Comparison of ENCODE assay signal across 10 cellular contexts in genomic region chr7:55477781-55478374, GRCh38.
DNase-seq lines count a peak whose midpoint lies in the region; ATAC-seq and TF ChIP-seq lines count a peak whose summit lies in the region.
"Had no signal": no experiment of that assay in that cellular context is flagged by ENCODE, and none has a peak within 500 bp of the region (broad histone marks: within the 10 kb centered on the region; RNA-seq: fewer than 3 reads in every experiment).

No MANE protein-coding gene starts in this region.

- in situ Hi-C loops in IMR-90 (cut with MboI; ENCODE audit: low sequenced_read_pairs) = no loop called here

- H3K4me3 Mint-ChIP-seq in CD4-positive, CD25-positive, alpha-beta regulatory T cell = peak overlapping the region in 3 of 4 donors; percentile 15 to 36 (median 19)
- H3K4me3 Mint-ChIP-seq in central memory CD8-positive, alpha-beta T cell = no peak overlapping the region
- peak overlapping the region in 7 of 10 donors; percentile 0 to 79 (median 66) for H3K4me3 Mint-ChIP-seq in naive thymus-derived CD4-positive, alpha-beta T cell

- H2AFZ ChIP-seq in IMR-90 (replicated peaks; ENCODE audit: low read length, poor library complexity) = peak overlapping the region; percentile 58

- H3K14ac ChIP-seq in IMR-90 (replicated peaks; ENCODE audit: low read depth, low read length) = peak overlapping the region; percentile 96

- no peak for ATAC-seq in CD4-positive, CD25-positive, alpha-beta regulatory T cell (ENCODE audit: low read depth in 2 of 2)
- ATAC-seq in IMR-90 (ENCODE audit: low read depth) = peak; percentile 89
- no peak for ATAC-seq in central memory CD8-positive, alpha-beta T cell (replicated peaks; ENCODE audit: extremely low read depth, poor library complexity, severe bottlenecking)
- no peak for ATAC-seq in naive thymus-derived CD4-positive, alpha-beta T cell

- H3K9me1 ChIP-seq in IMR-90 (ENCODE audit: insufficient read depth, low read length) = peaks cover 32% of the 10 kb centered on the region

- H2AK9ac ChIP-seq in IMR-90 (replicated peaks; ENCODE audit: low read depth, low read length, poor library complexity) = peak overlapping the region; percentile 89

- WGBS in IMR-90 (ENCODE audit: extremely low coverage in 2 of 2, insufficient read length in 1 of 2), 2 experiments = 0% methylated on average over 2 of the region's 13 CpGs; no CpG with 5 or more reads in 1 of the 2 experiments

- H3K4me2 ChIP-seq in IMR-90 (ENCODE audit: low read depth, low read length) = peak overlapping the region; percentile 68

- no peaks in the 10 kb centered on the region for H3K27me3 Mint-ChIP-seq in CD4-positive, CD25-positive, alpha-beta regulatory T cell
- H3K27me3 Mint-ChIP-seq in central memory CD8-positive, alpha-beta T cell = no peaks in the 10 kb centered on the region
- H3K27me3 Mint-ChIP-seq in naive thymus-derived CD4-positive, alpha-beta T cell = no peaks in the 10 kb centered on the region

- peak overlapping the region; percentile 24 for H3K27ac ChIP-seq in CD4-positive, CD25-positive, alpha-beta regulatory T cell (ENCODE audit: insufficient read depth, low read length, poor library complexity, severe bottlenecking)
- peak overlapping the region; percentile 45 for H3K27ac ChIP-seq in IMR-90 (ENCODE audit: insufficient read depth, low read length)
- peak overlapping the region; percentile 61 for H3K27ac ChIP-seq in naive thymus-derived CD4-positive, alpha-beta T cell (ENCODE audit: low read depth, low read length)

- no peaks in the 10 kb centered on the region for H3K9me3 Mint-ChIP-seq in CD4-positive, CD25-positive, alpha-beta regulatory T cell
- H3K9me3 Mint-ChIP-seq in central memory CD8-positive, alpha-beta T cell = no peaks in the 10 kb centered on the region
- no peaks in the 10 kb centered on the region for H3K9me3 Mint-ChIP-seq in naive thymus-derived CD4-positive, alpha-beta T cell

- peaks cover 26 to 63% of the 10 kb centered on the region in 2 experiments for H3K79me1 ChIP-seq in IMR-90 (ENCODE audit: low read depth in 1 of 2, low read length in 2 of 2)

- H3K27me3 ChIP-seq in CD4-positive, CD25-positive, alpha-beta regulatory T cell (ENCODE audit: control insufficient read depth, insufficient read depth, low read length) = no peaks in the 10 kb centered on the region
- no peaks in the 10 kb centered on the region for H3K27me3 ChIP-seq in IMR-90 (ENCODE audit: control insufficient read depth, insufficient read depth, low read length)
- H3K27me3 ChIP-seq in naive thymus-derived CD4-positive, alpha-beta T cell (ENCODE audit: control insufficient read depth in 2 of 2, insufficient read depth in 2 of 2, low read length in 2 of 2) = no peaks in the 10 kb centered on the region
- H3K27me3 ChIP-seq: dorsolateral prefrontal cortex had no signal

- peaks cover 16% of the 10 kb centered on the region for H4K20me1 ChIP-seq in IMR-90 (ENCODE audit: insufficient read depth, low read length)

- peaks cover 39% of the 10 kb centered on the region for H3K36me3 Mint-ChIP-seq in CD4-positive, CD25-positive, alpha-beta regulatory T cell
- H3K36me3 Mint-ChIP-seq in central memory CD8-positive, alpha-beta T cell (ENCODE audit: insufficient read depth) = peaks cover 10% of the 10 kb centered on the region
- peaks cover 5 to 32% (median 21%) of the 10 kb centered on the region in 5 donors for H3K36me3 Mint-ChIP-seq in naive thymus-derived CD4-positive, alpha-beta T cell

- no peaks in the 10 kb centered on the region for H3K9me3 ChIP-seq in CD4-positive, CD25-positive, alpha-beta regulatory T cell (ENCODE audit: control insufficient read depth in 2 of 2, low read length in 2 of 2)
- H3K9me3 ChIP-seq in IMR-90 (ENCODE audit: control insufficient read depth, insufficient read depth, low read length) = no peaks in the 10 kb centered on the region
- no peaks in the 10 kb centered on the region for H3K9me3 ChIP-seq in naive thymus-derived CD4-positive, alpha-beta T cell (ENCODE audit: control insufficient read depth in 2 of 3, low read length in 3 of 3)

- peak overlapping the region; percentile 6; the same call in 1 of the 2 replicates for H4K5ac ChIP-seq in IMR-90 (ENCODE audit: low read depth, low read length)

- H2BK15ac ChIP-seq in IMR-90 (ENCODE audit: low read depth, low read length) = peak overlapping the region; percentile 93; the same call in 2 of the 3 replicates

- BruUV-seq in IMR-90 (replicated peaks; lab: Mats Ljungman, UMichigan) = no TSS peak

- peak overlapping the region; percentile 82 for H4K91ac ChIP-seq in IMR-90 (ENCODE audit: insufficient read depth, low read depth, low read length)

- TF ChIP-seq RAD21 in IMR-90 (IDR thresholded peaks at IDR 0.05; ENCODE audit: low read length) = no peak

- peak overlapping the region; percentile 95 for H2BK20ac ChIP-seq in IMR-90 (ENCODE audit: low read depth, low read length)

- H3K18ac ChIP-seq in IMR-90 (ENCODE audit: low read depth, low read length) = peak overlapping the region; percentile 3; the same call in 1 of the 2 replicates

- peak overlapping the region; percentile 94; the same call in 1 of the 2 replicates for H3K23ac ChIP-seq in IMR-90 (ENCODE audit: low read depth, low read length)

- peak; percentile 17; the same call in 1 of the 2 replicates for TF ChIP-seq POLR2A in IMR-90 (IDR thresholded peaks at IDR 0.05; ENCODE audit: low read depth, low read length)

- peak overlapping the region; percentile 92 for H2BK120ac ChIP-seq in IMR-90 (ENCODE audit: low read depth, low read length)

- POLR2A ChIA-PET in IMR-90 (lab: Charles Lee; ENCODE audit: unreplicated experiment) = no interaction called here
- POLR2A ChIA-PET in naive thymus-derived CD4-positive, alpha-beta T cell (lab: Charles Lee) = interaction anchor here (1.1 kb wide), 1 partner anchor 10 kb away, joined by 3 read pairs; no protein-coding TSS in a partner anchor

- H3K27ac Mint-ChIP-seq in CD4-positive, CD25-positive, alpha-beta regulatory T cell = peak overlapping the region; percentile 95 to 96 (median 95)
- peak overlapping the region; percentile 21 for H3K27ac Mint-ChIP-seq in central memory CD8-positive, alpha-beta T cell (ENCODE audit: low read depth)
- peak overlapping the region; percentile 35 to 95 (median 92) for H3K27ac Mint-ChIP-seq in naive thymus-derived CD4-positive, alpha-beta T cell

- intact Hi-C loops in IMR-90 (cut with micrococcal nuclease) = loop anchor here (1.0 to 5.0 kb wide), 4 partner anchors 31 to 111 kb away; partner anchors contain the start of genes LANCL2 and VOPP1
- intact Hi-C loops in naive thymus-derived CD4-positive, alpha-beta T cell (cut with micrococcal nuclease) = loop anchor here (1.0 to 5.0 kb wide), 2 partner anchors 9 to 111 kb away; partner anchors contain the start of gene LANCL2 (in 1 of the 2)

- peaks cover 30 to 91% (median 72%) of the 10 kb centered on the region in 4 donors for H3K4me1 Mint-ChIP-seq in CD4-positive, CD25-positive, alpha-beta regulatory T cell
- H3K4me1 Mint-ChIP-seq in central memory CD8-positive, alpha-beta T cell = peaks cover 61% of the 10 kb centered on the region
- H3K4me1 Mint-ChIP-seq in naive thymus-derived CD4-positive, alpha-beta T cell = peaks cover 48 to 98% (median 86%) of the 10 kb centered on the region in 7 donors

- peak overlapping the region; percentile 98 for H2AK5ac ChIP-seq in IMR-90 (ENCODE audit: low read depth, low read length)

- H3K56ac ChIP-seq in IMR-90 (ENCODE audit: extremely low read depth, insufficient read depth, low read length) = peak overlapping the region; percentile 23; the same call in 1 of the 2 replicates

- peaks cover 17% of the 10 kb centered on the region for H3K36me3 ChIP-seq in CD4-positive, CD25-positive, alpha-beta regulatory T cell (ENCODE audit: control insufficient read depth, insufficient read depth, low read length)
- peaks cover 14% of the 10 kb centered on the region for H3K36me3 ChIP-seq in IMR-90 (ENCODE audit: control insufficient read depth, insufficient read depth, low read length)
- H3K36me3 ChIP-seq in naive thymus-derived CD4-positive, alpha-beta T cell (ENCODE audit: control insufficient read depth in 2 of 3, insufficient read depth in 3 of 3, low read length in 3 of 3) = peaks cover 0 to 12% (median 0%) of the 10 kb centered on the region in 3 experiments

- peak overlapping the region; percentile 98 for H3K4ac ChIP-seq in IMR-90 (ENCODE audit: low read depth, low read length)

- no peak overlapping the region for H3K4me3 ChIP-seq in CD4-positive, CD25-positive, alpha-beta regulatory T cell (ENCODE audit: low read depth, low read length)
- no peak overlapping the region for H3K4me3 ChIP-seq in IMR-90 (ENCODE audit: insufficient read depth, low read depth, low read length)
- H3K4me3 ChIP-seq in naive thymus-derived CD4-positive, alpha-beta T cell (ENCODE audit: low read length) = no peak overlapping the region
- H3K4me3 ChIP-seq: dorsolateral prefrontal cortex had no signal

- H4K8ac ChIP-seq in IMR-90 (ENCODE audit: low read depth in 2 of 2, low read length in 2 of 2) = peak overlapping the region; percentile 4 to 85; a peak in 3 of 4 replicates

- no peak for DNase-seq in CD4-positive, CD25-positive, alpha-beta regulatory T cell
- peak; percentile 96 for DNase-seq in IMR-90
- DNase-seq in central memory CD8-positive, alpha-beta T cell (ENCODE audit: low spot score in 2 of 2) = no peak
- DNase-seq in naive thymus-derived CD4-positive, alpha-beta T cell = no peak
- DNase-seq in NCI-H146 treated with DMSO at 0.1 percent for 48 hours (lab: John Stamatoyannopoulos, UW; ENCODE audit: unreplicated experiment) = no peak
- DNase-seq in T-helper 2 cell = no peak
- DNase-seq in activated gamma-delta T cell (lab: John Stamatoyannopoulos, UW) = no peak
- DNase-seq in ureter (ENCODE audit: low spot score) = no peak
- DNase-seq: dorsolateral prefrontal cortex, NCI-H2029 had no signal

- H3K4me1 ChIP-seq in CD4-positive, CD25-positive, alpha-beta regulatory T cell (ENCODE audit: control insufficient read depth, insufficient read depth, low read length, poor library complexity, severe bottlenecking) = peaks cover 61% of the 10 kb centered on the region
- H3K4me1 ChIP-seq in IMR-90 (ENCODE audit: control insufficient read depth, insufficient read depth, low read length) = peaks cover 30% of the 10 kb centered on the region
- peaks cover 37 to 64% of the 10 kb centered on the region in 2 donors for H3K4me1 ChIP-seq in naive thymus-derived CD4-positive, alpha-beta T cell (ENCODE audit: control insufficient read depth in 2 of 2, insufficient read depth in 2 of 2, low read length in 2 of 2)

- peak overlapping the region; percentile 86 for H2BK5ac ChIP-seq in IMR-90 (ENCODE audit: low read depth, low read length, poor library complexity, severe bottlenecking)

- TF ChIP-seq CTCF in IMR-90 (conservative IDR thresholded peaks at IDR 0.05; ENCODE audit: low read depth, low read length) = no peak

- dilution Hi-C loops in IMR-90 (cut with HindIII; ENCODE audit: low sequenced_read_pairs, unreplicated experiment) = no loop called here

- no peak overlapping the region for H3K9ac ChIP-seq in IMR-90 (ENCODE audit: low read depth, low read length)

- CTCF ChIA-PET in IMR-90 (lab: Yijun Ruan, JAX) = no interaction called here
- CTCF ChIA-PET in naive thymus-derived CD4-positive, alpha-beta T cell (lab: Charles Lee) = no interaction called here

TF ChIP-seq in IMR-90, 13 proteins besides CTCF, POLR2A, EP300 and RAD21 (continues in another document):
- TF ChIP-seq RFX5 (IDR thresholded peaks at IDR 0.05; ENCODE audit: low read depth, low read length) (no peak), MAZ (IDR thresholded peaks at IDR 0.05; ENCODE audit: borderline replicate concordance, low read depth, low read length) (0 out of 2 replicates have a peak, but pooled peaks have one; percentile 34)

Comparison
In these comparisons a context has a peak if more than half of its experiments do, and no peak if none do; other contexts are left out.
1. H3K27ac Mint-ChIP-seq: peak in every context shown above with its lines; median percentile 95 in CD4-positive, CD25-positive, alpha-beta regulatory T cell; 92 in naive thymus-derived CD4-positive, alpha-beta T cell; 21 in central memory CD8-positive, alpha-beta T cell.